ENCODE assay signal across 17 cellular contexts in the genomic region with DNA sequence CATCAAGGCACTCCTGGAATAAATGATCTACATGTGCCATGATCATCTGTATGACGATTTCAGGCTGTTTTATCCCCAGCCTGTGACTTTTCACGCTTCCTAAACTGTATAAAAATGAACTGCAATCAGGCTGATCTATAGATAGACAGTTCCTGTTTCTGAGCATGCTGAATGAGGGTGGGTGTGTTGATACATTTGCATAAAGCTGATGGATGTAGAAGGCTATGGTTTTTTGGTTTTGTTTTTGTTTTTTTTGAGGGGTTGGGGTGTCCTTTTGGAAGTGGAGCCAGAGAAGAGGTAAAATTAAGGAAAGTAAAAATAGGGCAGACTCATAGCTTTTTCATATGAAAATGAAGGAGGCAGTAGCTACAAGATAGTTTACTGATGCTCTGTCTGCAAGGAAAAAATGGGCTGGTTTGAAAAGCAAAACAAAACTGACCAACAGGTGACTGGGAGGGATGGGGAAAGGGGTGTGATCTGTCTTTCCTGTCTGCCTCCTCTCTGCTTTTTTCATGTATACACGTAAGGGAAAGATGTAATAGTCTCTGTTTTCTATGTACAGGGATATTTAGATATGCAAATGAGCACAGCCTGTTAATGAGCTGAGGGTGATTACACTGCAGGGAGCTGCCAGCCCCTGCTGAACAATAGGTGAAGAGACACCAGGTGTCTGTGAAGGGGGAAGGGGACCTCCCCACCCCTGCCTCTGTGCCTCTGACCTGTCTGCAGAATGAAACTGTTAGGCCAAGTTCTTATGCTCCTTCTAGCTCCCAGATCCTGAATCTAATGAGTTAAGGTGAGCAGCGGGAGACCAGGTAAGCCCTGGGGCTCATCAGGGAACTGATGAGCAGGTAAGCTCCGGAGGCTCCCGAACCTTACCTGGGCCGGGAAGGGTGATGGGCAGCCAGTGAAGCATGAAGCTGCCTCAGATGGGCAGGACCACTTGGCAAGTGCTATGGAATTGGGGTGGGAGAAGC. TPM values are rescaled to one million over a fixed set of nuclear protein-coding genes. Genes with fewer than 3 reads are reported as not detected.
A peak's percentile ranks its signal among the peaks of the same experiment; 100 is the strongest.
DNase-seq lines count a peak whose midpoint lies in the region; ATAC-seq, FAIRE-seq and TF ChIP-seq lines count a peak whose summit lies in the region.
"Had no signal": no experiment of that assay in that cellular context is flagged by ENCODE, and none has a peak within 500 bp of the region (broad histone marks: within the 10 kb centered on the region; RNA-seq: fewer than 3 reads in every experiment).

No MANE protein-coding gene starts in this region.

- H3K9me3 ChIP-seq in PC-9 (ENCODE audit: insufficient read depth, low read depth) (no peaks in the 10 kb centered on the region), tibial artery (no peaks in the 10 kb centered on the region)
- H3K9me3 ChIP-seq: HAP-1, neutrophil had no signal

- ATAC-seq in GM21447 (IDR thresholded peaks at IDR 0.05; ENCODE audit: unreplicated experiment): peak; percentile 58
- no peak for ATAC-seq in HG03159 (IDR thresholded peaks at IDR 0.05; ENCODE audit: unreplicated experiment)
- ATAC-seq: Panc1 had no signal

- no peaks in the 10 kb centered on the region for H3F3A ChIP-seq in PC-9 (ENCODE audit: insufficient read depth, low read depth)

- no peak for TF ChIP-seq CTCF in PC-9 (conservative IDR thresholded peaks at IDR 0.05)
- TF ChIP-seq CTCF in tibial artery (IDR thresholded peaks at IDR 0.05): no peak

- H3K79me2 ChIP-seq in PC-9 (ENCODE audit: low read depth): no peaks in the 10 kb centered on the region

- no peaks in the 10 kb centered on the region for H4K20me1 ChIP-seq in PC-9 (ENCODE audit: insufficient read depth)

- H2AFZ ChIP-seq in PC-9: no peak overlapping the region

- intact Hi-C loops in PC-9 (cut with micrococcal nuclease; ENCODE audit: unreplicated experiment): no loop called here
- intact Hi-C loops in tibial artery (cut with DNase I; ENCODE audit: low total_unique reads): no loop called here

- POLR2A ChIA-PET in PC-9 (lab: Charles Lee; ENCODE audit: unreplicated experiment): no interaction called here

- H3K27ac ChIP-seq in PC-9 (no peak overlapping the region), tibial artery (no peak overlapping the region)
- H3K27ac ChIP-seq: neutrophil had no signal

- H3K9me2 ChIP-seq in PC-9 (ENCODE audit: insufficient read depth): no peaks in the 10 kb centered on the region

- H3K4me2 ChIP-seq in PC-9: no peak overlapping the region

- FAIRE-seq in GM12892 (lab: Jason Lieb, UNC): peak; percentile 70

- H3K27me3 ChIP-seq in PC-9 (ENCODE audit: insufficient read depth, low read depth): peaks cover 48% of the 10 kb centered on the region
- no peaks in the 10 kb centered on the region for H3K27me3 ChIP-seq in tibial artery
- H3K27me3 ChIP-seq: neutrophil had no signal

- CTCF ChIA-PET in PC-9 (lab: Charles Lee): no interaction called here

- no TSS peak for BruUV-seq in PC-9 (replicated peaks; lab: Mats Ljungman, UMichigan)

- H3K4me3 ChIP-seq in PC-9: no peak overlapping the region
- no peak overlapping the region for H3K4me3 ChIP-seq in tibial artery
- H3K4me3 ChIP-seq: HAP-1 had no signal

- no peak for TF ChIP-seq POLR2A in GM12892 (IDR thresholded peaks at IDR 0.05; ENCODE audit: low read depth, low read length)

- H3K36me3 ChIP-seq in PC-9 (ENCODE audit: low read depth) (no peaks in the 10 kb centered on the region), tibial artery (no peaks in the 10 kb centered on the region)
- H3K36me3 ChIP-seq: HAP-1, neutrophil had no signal

- H3K4me1 ChIP-seq in PC-9 (replicated peaks; ENCODE audit: insufficient read depth) (no peaks in the 10 kb centered on the region), tibial artery (no peaks in the 10 kb centered on the region)
- H3K4me1 ChIP-seq: HAP-1 had no signal

- DNase-seq in GM12892 (ENCODE audit: insufficient read length) (no peak), NCI-H748 (lab: John Stamatoyannopoulos, UW; ENCODE audit: unreplicated experiment) (peak; percentile 52), germinal center (ENCODE audit: low spot score) (peak; percentile 65), PC-9 (no peak), tibial artery (no peak)
- no peak for DNase-seq in stimulated activated naive CD4-positive, alpha-beta T cell (lab: John Stamatoyannopoulos, UW)
- DNase-seq: activated CD4-positive, alpha-beta T cell treated with anti-CD3 and anti-CD28 coated beads, Interleukin-2, amount 50 U/mL, for 1 hour; C1 segment of cervical spinal cord; dermis blood vessel endothelial cell; EL; KBM-7; NCI-H2081 treated with DMSO at 0.1 percent for 48 hours had no signal

RNA-seq across cellular contexts. Expression of gene LYRM9, which starts 46.6 kb away (rescaled TPM):
- polyA plus RNA-seq in GM12892 (2012; ENCODE audit: missing spikeins): 11.1 TPM
- total RNA-seq in PC-9 (2021): 7.6 and 9.2 TPM in 2 replicates

Comparison
In these comparisons a context has a peak if more than half of its experiments do, and no peak if none do; other contexts are left out.
1. DNase-seq: peak in NCI-H748 (single experiment) and germinal center (single experiment); none in GM12892 (single experiment), PC-9 (0 of 2), tibial artery (0 of 2) and stimulated activated naive CD4-positive, alpha-beta T cell (0 of 6).